8 cellular contexts compared by ENCODE assay signal in genomic region chr7:76359111-76359986, GRCh38. TPM values are rescaled to one million over a fixed set of nuclear protein-coding genes. Genes with fewer than 3 reads are reported as not detected.
DNase-seq lines count a peak whose midpoint lies in the region; ATAC-seq and TF ChIP-seq lines count a peak whose summit lies in the region.

No MANE protein-coding gene starts in this region.

- H3K27ac ChIP-seq in epithelial cell of prostate = peak overlapping the region; percentile 90

- no peak; the same call in 1 of the 2 replicates for TF ChIP-seq EP300 in Ishikawa (IDR thresholded peaks at IDR 0.05; ENCODE audit: borderline replicate concordance)

- TF ChIP-seq RAD21 in Ishikawa (IDR thresholded peaks at IDR 0.05; ENCODE audit: low read depth) = peak; percentile 45; the same call in 1 of the 2 replicates

- peak; percentile 82 for ATAC-seq in GM21619 (IDR thresholded peaks at IDR 0.05; ENCODE audit: unreplicated experiment)

- DNase-seq in DMS153 treated with DMSO at 0.1 percent for 48 hours (lab: John Stamatoyannopoulos, UW; ENCODE audit: unreplicated experiment) (peak; percentile 92), OCI-M1 (lab: John Stamatoyannopoulos, UW) (peak; percentile 99), activated T-cell treated with anti-CD3 and anti-CD28 coated beads for 48 hours (ENCODE audit: low read depth) (peak; percentile 87), epithelial cell of prostate (ENCODE audit: low read depth, low spot score) (peak; percentile 91), mucosa of gallbladder (ENCODE audit: low spot score) (peak; percentile 98)
- DNase-seq in stimulated activated CD8-positive, alpha-beta memory T cell treated with anti-CD3 and anti-CD28 coated beads, Interleukin-4, amount 100 ng/mL, for 4 hours (ENCODE audit: low read depth in 2 of 2, low spot score in 1 of 2) = peak; percentile 85 to 93

TF ChIP-seq in Ishikawa, 13 proteins besides CTCF, POLR2A, EP300 and RAD21:
- TF ChIP-seq TAF1 (IDR thresholded peaks at IDR 0.05; ENCODE audit: low read depth) (peak; percentile 24; the same call in 1 of the 2 replicates), CREB1 (IDR thresholded peaks at IDR 0.05; ENCODE audit: low read depth) (peak; percentile 39; the same call in 1 of the 2 replicates), EGR1 (IDR thresholded peaks at IDR 0.05) (no peak), TCF12 (IDR thresholded peaks at IDR 0.05; ENCODE audit: low read depth) (peak; percentile 11; the same call in 1 of the 2 replicates), ZBTB7A (IDR thresholded peaks at IDR 0.05; ENCODE audit: low read depth) (peak; percentile 86)

RNA-seq across cellular contexts. Expression of gene YWHAG, which starts 0.6 kb away (rescaled TPM):
- total RNA-seq in mucosa of gallbladder = 95.4 TPM

RNA-seq across cellular contexts. Expression of gene SSC4D, which starts 50.1 kb away (rescaled TPM):
- total RNA-seq in mucosa of gallbladder = 0.40 TPM

RNA-seq across cellular contexts. Expression of gene HSPB1, which starts 56.9 kb away (rescaled TPM):
- total RNA-seq in mucosa of gallbladder = 1,198 TPM

Comparison
In these comparisons a context has a peak if more than half of its experiments do, and no peak if none do; other contexts are left out.
1. Peak in every context shown above with its lines: DNase-seq, ATAC-seq and H3K27ac ChIP-seq.